In genomic region chr11:11813288-11813962, GRCh38 we compare ENCODE assay signal across 12 cellular contexts. TPM values are rescaled to one million over a fixed set of nuclear protein-coding genes. Genes with fewer than 3 reads are reported as not detected.
DNase-seq lines count a peak whose midpoint lies in the region; ATAC-seq, FAIRE-seq and TF ChIP-seq lines count a peak whose summit lies in the region.
"Had no signal": no experiment of that assay in that cellular context is flagged by ENCODE, and none has a peak within 500 bp of the region (broad histone marks: within the 10 kb centered on the region; RNA-seq: fewer than 3 reads in every experiment).

No MANE protein-coding gene starts in this region.

- H3K4me3 ChIP-seq in lung, result no peak overlapping the region

- DNase-seq in 8988T (peak; percentile 44), LHCN-M2 (ENCODE audit: low read depth) (peak; percentile 84), lung (ENCODE audit: low spot score) (peak; percentile 43), cerebellum (ENCODE audit: low spot score) (no peak)
- DNase-seq: activated naive CD4-positive, alpha-beta T cell treated with anti-CD3 and anti-CD28 coated beads, Interleukin-2, amount 10 ng/mL, durations not matched to agents 7 days and 5 days; AML-193; NCI-H2081 treated with DMSO at 0.1 percent for 48 hours had no signal

- ATAC-seq in lung (ENCODE audit: insufficient read depth, low FRiP score) (peak; percentile 50), GM21367 (IDR thresholded peaks at IDR 0.05; ENCODE audit: unreplicated experiment) (no peak), HG03442 (IDR thresholded peaks at IDR 0.05; ENCODE audit: unreplicated experiment) (no peak), HG02970 (IDR thresholded peaks at IDR 0.05; ENCODE audit: low FRiP score, unreplicated experiment) (no peak)

- H3K4me1 ChIP-seq in lung (ENCODE audit: control insufficient read depth in 2 of 2, insufficient read depth in 2 of 2, low read length in 2 of 2), result peaks cover 0 to 3% of the 10 kb centered on the region in 2 donors

- no peaks in the 10 kb centered on the region for H3K36me3 ChIP-seq in lung (ENCODE audit: control insufficient read depth in 2 of 2, insufficient read depth in 2 of 2, low read length in 2 of 2)

- TF ChIP-seq CTCF in lung (IDR thresholded peaks at IDR 0.05; ENCODE audit: control extremely low read depth, extremely low read depth), result no peak

- H3K27ac ChIP-seq in lung (ENCODE audit: low read depth in 1 of 2, low read length in 1 of 2), result peak overlapping the region in 1 of 2 donors; percentile 51

- peak; percentile 26 for FAIRE-seq in endometrium (lab: Jason Lieb, UNC)
- FAIRE-seq: keratinocyte had no signal

- no peaks in the 10 kb centered on the region for H3K27me3 ChIP-seq in lung (ENCODE audit: control insufficient read depth, insufficient read depth)

- 56 to 81% methylated on average over 3 of the region's 3 CpGs for WGBS in lung, 2 donors

- no peaks in the 10 kb centered on the region for H3K9me3 ChIP-seq in lung (ENCODE audit: control insufficient read depth in 2 of 2, insufficient read depth in 1 of 2, low read length in 1 of 2)

RNA-seq across cellular contexts. Expression of gene USP47, which starts 28.3 kb away (rescaled TPM):
- 34.9 and 47.8 TPM in 2 replicates for total RNA-seq in LHCN-M2 (2014; rRNA removed)
- polyA plus RNA-seq in LHCN-M2 (2012), result 13.4 TPM
- total RNA-seq in lung, result 100 to 1,000 TPM in 1 of 2 donors, 10 to 100 TPM in 1; 39.0 to 183 TPM
- 10 to 100 TPM; 20.4 to 24.8 TPM for polyA plus RNA-seq in lung
- total RNA-seq in cerebellum, result 114 TPM
